In the genomic region with DNA sequence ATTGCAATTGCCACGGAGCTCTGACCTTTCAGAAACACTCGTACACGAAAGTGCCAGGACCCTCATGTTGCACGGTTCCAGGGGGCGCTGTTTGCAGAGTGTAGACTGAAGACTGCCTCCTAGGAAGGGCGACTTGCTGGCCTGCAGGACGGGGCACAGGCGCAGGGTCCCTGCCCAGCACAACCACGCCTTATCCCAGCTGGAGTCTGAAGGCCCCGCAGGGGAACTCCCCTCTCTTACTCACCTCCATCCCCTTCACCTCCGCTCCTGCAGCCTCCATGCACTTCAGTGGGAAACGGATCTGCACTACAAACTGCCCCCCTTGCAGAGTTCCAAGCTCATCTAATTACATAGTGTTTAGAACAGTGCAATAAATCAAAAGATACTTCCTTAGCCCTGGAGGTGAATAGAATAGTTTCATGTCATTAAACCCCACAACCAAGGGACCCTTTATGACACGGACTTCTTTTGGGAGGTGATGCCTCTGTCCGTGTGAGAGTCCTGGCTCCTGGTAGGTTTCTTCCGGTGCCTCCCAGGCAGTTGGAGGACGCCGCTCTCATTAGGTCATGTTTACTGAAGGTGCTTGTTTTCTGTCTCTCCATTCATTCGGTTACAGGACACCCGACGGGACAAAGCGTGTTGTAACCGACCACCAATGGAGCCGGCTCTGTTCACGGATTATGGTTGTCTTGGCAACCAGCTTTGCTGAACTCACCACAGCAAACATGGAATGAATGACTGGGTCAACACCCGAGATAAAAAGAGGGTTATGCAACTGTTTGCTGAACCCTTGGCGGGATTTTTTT, we compare ENCODE assay signal across 8 cellular contexts.
A peak's percentile ranks its signal among the peaks of the same experiment; 100 is the strongest.
DNase-seq lines count a peak whose midpoint lies in the region; ATAC-seq and TF ChIP-seq lines count a peak whose summit lies in the region.

No MANE protein-coding gene starts in this region.

- WGBS in body of pancreas, 2 donors, result 17 to 21% methylated on average over 22 to 26 of the region's 26 CpGs
- 19% methylated on average over 24 of the region's 26 CpGs for WGBS in right lobe of liver (ENCODE audit: insufficient coverage, low coverage, low lambda C conversion rate, missing lambda C conversion rate)

- no peak overlapping the region for H3K4me3 ChIP-seq in body of pancreas
- peak overlapping the region in 2 of 3 donors; percentile 17 to 43 for H3K4me3 ChIP-seq in right lobe of liver

- H3K4me1 ChIP-seq in body of pancreas (peaks cover 25% of the 10 kb centered on the region), right lobe of liver (peaks cover 0 to 33% (median 14%) of the 10 kb centered on the region in 4 donors)

- H3K36me3 ChIP-seq in body of pancreas (replicated peaks in 1 of 2; ENCODE audit: insufficient read depth in 1 of 2, low read depth in 2 of 2), result no peaks in the 10 kb centered on the region
- H3K36me3 ChIP-seq in right lobe of liver, result no peaks in the 10 kb centered on the region

- H3K27ac ChIP-seq in body of pancreas, result peak overlapping the region in 3 of 4 donors; percentile 36 to 79 (median 70)
- peak overlapping the region in 2 of 3 donors; percentile 47 to 63 for H3K27ac ChIP-seq in right lobe of liver

- TF ChIP-seq CTCF in body of pancreas (IDR thresholded peaks at IDR 0.05), result peak in 4 of 7 experiments; percentile 16 to 33 (median 27)
- TF ChIP-seq CTCF in right lobe of liver (IDR thresholded peaks at IDR 0.05), result peak; percentile 20 to 40 (median 32)

- H3K9me3 ChIP-seq in body of pancreas, result no peaks in the 10 kb centered on the region
- H3K9me3 ChIP-seq in right lobe of liver, result no peaks in the 10 kb centered on the region

- DNase-seq in DMS153 (lab: John Stamatoyannopoulos, UW) (peak; percentile 97), NCI-H187 (lab: John Stamatoyannopoulos, UW) (peak; percentile 5 to 18), body of pancreas (peak; percentile 78 to 94 (median 84)), right lobe of liver (peak; percentile 79 to 94 (median 89)), superior temporal gyrus (ENCODE audit: extremely low spot score) (no peak), NCI-H1694 treated with DMSO at 0.1 percent for 48 hours (lab: John Stamatoyannopoulos, UW) (no peak)

- intact Hi-C loops in body of pancreas (cut with DNase I), result no loop called here
- intact Hi-C loops in right lobe of liver (cut with DNase I), result no loop called here

- TF ChIP-seq POLR2A in body of pancreas (IDR thresholded peaks at IDR 0.05), result peak in 2 of 3 donors; percentile 9 to 27
- TF ChIP-seq POLR2A in right lobe of liver (IDR thresholded peaks at IDR 0.05), result peak; percentile 34

- ATAC-seq in body of pancreas (peak; percentile 98), right lobe of liver (peak; percentile 91 to 97 (median 95)), GM21737 (IDR thresholded peaks at IDR 0.05; ENCODE audit: unreplicated experiment) (no peak), HG02678 (IDR thresholded peaks at IDR 0.05; ENCODE audit: unreplicated experiment) (no peak)

- H3K27me3 ChIP-seq in body of pancreas (peaks cover 0 to 9% of the 10 kb centered on the region in 2 donors), right lobe of liver (no peaks in the 10 kb centered on the region)

Comparison
In these comparisons a context has a peak if more than half of its experiments do, and no peak if none do; other contexts are left out.
1. DNase-seq: peak in DMS153 (single experiment), NCI-H187 (2 of 2), body of pancreas (4 of 4) and right lobe of liver (3 of 3); none in superior temporal gyrus (single experiment) and NCI-H1694 treated with DMSO at 0.1 percent for 48 hours (single experiment).
2. ATAC-seq: peak in body of pancreas (single experiment) and right lobe of liver (4 of 4); none in GM21737 (single experiment) and HG02678 (single experiment).
3. H3K4me3 ChIP-seq: peak in right lobe of liver (2 of 3); none in body of pancreas (0 of 2).